9 cellular contexts compared by ENCODE assay signal in the genomic region with DNA sequence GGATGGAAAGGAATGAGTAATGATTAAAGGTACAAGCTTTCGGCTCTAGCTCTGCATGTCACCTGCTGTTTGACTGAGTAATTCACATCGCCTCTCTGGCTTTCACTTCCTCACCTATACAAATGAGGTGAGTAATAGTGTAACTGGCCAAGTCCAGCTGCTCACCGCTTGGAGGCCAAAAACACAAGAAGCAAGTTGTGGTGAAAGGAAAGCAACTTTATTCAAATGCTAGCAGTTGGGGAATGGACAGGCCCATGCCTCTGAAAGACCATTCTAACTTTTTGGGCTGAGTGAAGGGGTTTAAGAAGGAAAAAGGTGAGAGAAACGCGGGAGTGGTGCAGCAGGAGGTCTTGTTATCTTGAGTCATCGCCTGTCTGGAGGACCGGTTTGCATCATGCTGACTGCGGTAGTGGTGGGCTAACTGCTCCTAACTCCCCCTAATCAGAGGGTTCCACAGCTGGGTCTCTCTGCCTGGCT. TPM values are rescaled to one million over a fixed set of nuclear protein-coding genes. Genes with fewer than 3 reads are reported as not detected.
DNase-seq lines count a peak whose midpoint lies in the region; ATAC-seq, FAIRE-seq and TF ChIP-seq lines count a peak whose summit lies in the region.
"Had no signal": no experiment of that assay in that cellular context is flagged by ENCODE, and none has a peak within 500 bp of the region (broad histone marks: within the 10 kb centered on the region; RNA-seq: fewer than 3 reads in every experiment).

No MANE protein-coding gene starts in this region.

- DNase-seq in GM13976 (ENCODE audit: low spot score) = peak; percentile 66
- peak; percentile 90 for DNase-seq in bronchial epithelial cell (ENCODE audit: low read depth)
- no peak for DNase-seq in esophagus squamous epithelium (lab: John Stamatoyannopoulos, UW)
- DNase-seq in lower leg skin (ENCODE audit: low spot score in 2 of 2) = no peak
- no peak for DNase-seq in COLO668 (lab: John Stamatoyannopoulos, UW; ENCODE audit: unreplicated experiment)
- DNase-seq in EL = no peak

- TF ChIP-seq CTCF in GM13976 (IDR thresholded peaks at IDR 0.05; ENCODE audit: borderline replicate concordance, control extremely low read depth, extremely low read depth, insufficient read depth, missing control alignments) (no peak), bronchial epithelial cell (IDR thresholded peaks at IDR 0.05; ENCODE audit: insufficient read depth, low read length, severe bottlenecking) (peak; percentile 16), esophagus squamous epithelium (IDR thresholded peaks at IDR 0.05) (peak in 1 of 6 experiments; percentile 40), lower leg skin (IDR thresholded peaks at IDR 0.05) (no peak)

- peaks cover 0 to 5% (median 0%) of the 10 kb centered on the region in 3 donors for H3K4me1 ChIP-seq in esophagus squamous epithelium

- FAIRE-seq in bronchial epithelial cell (lab: Jason Lieb, UNC) = no peak

- H3K27me3 ChIP-seq in bronchial epithelial cell (ENCODE audit: control insufficient read depth, insufficient read depth, low read length) (no peaks in the 10 kb centered on the region), esophagus squamous epithelium (peaks cover 0 to 42% (median 0%) of the 10 kb centered on the region in 4 donors)

- H3K4me3 ChIP-seq in bronchial epithelial cell (ENCODE audit: low read depth, low read length) (no peak overlapping the region), esophagus squamous epithelium (no peak overlapping the region), lower leg skin (ENCODE audit: low read depth, poor library complexity, severe bottlenecking) (no peak overlapping the region)

- WGBS in esophagus squamous epithelium, 2 donors = 28 to 38% methylated on average over 7 to 8 of the region's 8 CpGs
- 56 to 63% methylated on average over 8 of the region's 8 CpGs for WGBS in lower leg skin, 2 donors

- intact Hi-C loops in esophagus squamous epithelium (cut with DNase I) (no loop called here), lower leg skin (cut with DNase I; ENCODE audit: low total_unique reads) (no loop called here)

- in situ Hi-C loops in GM13976 (cut with MboI; ENCODE audit: low sequenced_read_pairs, unreplicated experiment) = no loop called here

- ATAC-seq in GM19468 (IDR thresholded peaks at IDR 0.05; ENCODE audit: extremely low read depth, unreplicated experiment) (peak; percentile 98), HG03159 (IDR thresholded peaks at IDR 0.05; ENCODE audit: unreplicated experiment) (peak; percentile 97)

- no peaks in the 10 kb centered on the region for H3K9me3 ChIP-seq in esophagus squamous epithelium

- H3K27ac ChIP-seq in esophagus squamous epithelium = no peak overlapping the region

- TF ChIP-seq POLR2A in esophagus squamous epithelium (IDR thresholded peaks at IDR 0.05) (no peak), lower leg skin (IDR thresholded peaks at IDR 0.05) (no peak)

- H3K36me3 ChIP-seq in bronchial epithelial cell (ENCODE audit: control insufficient read depth, insufficient read depth, low read length) = no peaks in the 10 kb centered on the region
- H3K36me3 ChIP-seq in esophagus squamous epithelium = no peaks in the 10 kb centered on the region

RNA-seq across cellular contexts. Expression of a gene that starts 45.7 kb away (rescaled TPM):
- 30.6 and 35.5 TPM in 2 replicates for total RNA-seq in bronchial epithelial cell
- 10 to 100 TPM; 22.3 to 32.8 (median 29.1) TPM for total RNA-seq in esophagus squamous epithelium
- 100 to 1,000 TPM; 112 to 159 (median 141) TPM for total RNA-seq in lower leg skin

RNA-seq across cellular contexts. Expression of a gene that starts 51.3 kb away (rescaled TPM):
- total RNA-seq in bronchial epithelial cell = not detected in 2 replicates
- not detected for total RNA-seq in esophagus squamous epithelium
- total RNA-seq in lower leg skin = not detected
- total RNA-seq: SK-MEL-5 had no signal

Comparison
In these comparisons a context has a peak if more than half of its experiments do, and no peak if none do; other contexts are left out.
1. DNase-seq: peak in GM13976 (single experiment) and bronchial epithelial cell (single experiment); none in esophagus squamous epithelium (single experiment), lower leg skin (0 of 2), COLO668 (single experiment) and EL (single experiment).